Comparison of ENCODE assay signal across 10 cellular contexts in genomic region chr1:226778657-226779058, GRCh38. TPM values are rescaled to one million over a fixed set of nuclear protein-coding genes. Genes with fewer than 3 reads are reported as not detected.
A peak's percentile ranks its signal among the peaks of the same experiment; 100 is the strongest.
DNase-seq lines count a peak whose midpoint lies in the region; ATAC-seq and TF ChIP-seq lines count a peak whose summit lies in the region.
"Had no signal": no experiment of that assay in that cellular context is flagged by ENCODE, and none has a peak within 500 bp of the region (broad histone marks: within the 10 kb centered on the region; RNA-seq: fewer than 3 reads in every experiment).

No MANE protein-coding gene starts in this region.

- no peak overlapping the region for H3K4me2 ChIP-seq in mesenchymal stem cell (ENCODE audit: low read length, poor library complexity, severe bottlenecking)

- peaks cover 8% of the 10 kb centered on the region for H3K4me1 ChIP-seq in mesenchymal stem cell (ENCODE audit: control insufficient read depth, insufficient read depth, low read depth, low read length)

- H3K27me3 Mint-ChIP-seq in endothelial cell (ENCODE audit: unreplicated experiment) = no peaks in the 10 kb centered on the region

- no peak overlapping the region for H3K27ac Mint-ChIP-seq in endothelial cell (ENCODE audit: unreplicated experiment)

- intact Hi-C loops in Right ventricle myocardium inferior (cut with DNase I) = no loop called here
- intact Hi-C loops in cardiac septum (cut with DNase I) = no loop called here

- no peak overlapping the region for H3K27ac ChIP-seq in mesenchymal stem cell (ENCODE audit: low read length, poor library complexity, severe bottlenecking)
- H3K27ac ChIP-seq: 22Rv1 had no signal

- H3K4me3 Mint-ChIP-seq in endothelial cell (ENCODE audit: unreplicated experiment) = no peak overlapping the region

- no peaks in the 10 kb centered on the region for H3K36me3 ChIP-seq in mesenchymal stem cell (ENCODE audit: control insufficient read depth in 1 of 2, insufficient read depth in 2 of 2, low read depth in 1 of 2, low read length in 2 of 2)

- H2BK12ac ChIP-seq in mesenchymal stem cell (ENCODE audit: low read length in 2 of 2) = no peak overlapping the region

- no peak for TF ChIP-seq CTCF in endothelial cell (IDR thresholded peaks at IDR 0.05; ENCODE audit: unreplicated experiment)

- no peak overlapping the region for H2AK5ac ChIP-seq in mesenchymal stem cell (ENCODE audit: low read length, severe bottlenecking)

- no peak overlapping the region for H4K91ac ChIP-seq in mesenchymal stem cell (ENCODE audit: low read length)

- H3K18ac ChIP-seq in mesenchymal stem cell (ENCODE audit: low read depth in 1 of 2, low read length in 2 of 2) = no peak overlapping the region

- ATAC-seq in Right ventricle myocardium inferior = peak; percentile 69
- ATAC-seq: HCT116 had no signal

- no peaks in the 10 kb centered on the region for H3K9me3 ChIP-seq in mesenchymal stem cell (ENCODE audit: control insufficient read depth, low read length)

- no peak overlapping the region for H2BK15ac ChIP-seq in mesenchymal stem cell (ENCODE audit: low read depth, poor library complexity, severe bottlenecking)

- no peak overlapping the region for H4K8ac ChIP-seq in mesenchymal stem cell (ENCODE audit: low read length)

- no peak overlapping the region for H3K4me3 ChIP-seq in mesenchymal stem cell (ENCODE audit: insufficient read depth in 1 of 2, low read depth in 1 of 2, low read length in 2 of 2)

- no peak overlapping the region for H3K9ac ChIP-seq in mesenchymal stem cell (ENCODE audit: low read length)

- no peaks in the 10 kb centered on the region for H3K79me1 ChIP-seq in mesenchymal stem cell (replicated peaks; ENCODE audit: low read length, poor library complexity, severe bottlenecking)

- no peaks in the 10 kb centered on the region for H3K36me3 Mint-ChIP-seq in endothelial cell (ENCODE audit: low read depth, unreplicated experiment)

- no peaks in the 10 kb centered on the region for H3K27me3 ChIP-seq in mesenchymal stem cell (ENCODE audit: control insufficient read depth in 1 of 2, insufficient read depth in 1 of 2, low read length in 2 of 2)

- no peak overlapping the region for H2BK120ac ChIP-seq in mesenchymal stem cell (ENCODE audit: low read depth, low read length)

- peaks cover under 1% of the 10 kb centered on the region for H3K4me1 Mint-ChIP-seq in endothelial cell (ENCODE audit: unreplicated experiment)

- DNase-seq in Right ventricle myocardium inferior (ENCODE audit: missing footprints) (no peak), cardiac septum (ENCODE audit: low spot score) (no peak), dedifferentiated amniotic fluid mesenchymal stem cell (ENCODE audit: extremely low spot score) (peak; percentile 90), mesenchymal stem cell (peak; percentile 17), endothelial cell (ENCODE audit: low spot score) (no peak), T-helper 1 cell (no peak), DMS153 (lab: John Stamatoyannopoulos, UW) (no peak), NCI-H69 (lab: John Stamatoyannopoulos, UW) (no peak)

- no peak overlapping the region for H2BK5ac ChIP-seq in mesenchymal stem cell (ENCODE audit: low read depth, low read length, poor library complexity, severe bottlenecking)

- no peak overlapping the region for H3K23ac ChIP-seq in mesenchymal stem cell (ENCODE audit: low read length in 2 of 2)

- H2AFZ ChIP-seq in mesenchymal stem cell (ENCODE audit: low read depth, low read length) = no peak overlapping the region

- H3K9me3 Mint-ChIP-seq in endothelial cell (ENCODE audit: unreplicated experiment) = no peaks in the 10 kb centered on the region

- H3K4ac ChIP-seq in mesenchymal stem cell (ENCODE audit: low read depth in 1 of 2, low read length in 2 of 2) = no peak overlapping the region

- H3K14ac ChIP-seq in mesenchymal stem cell (ENCODE audit: low read length in 2 of 2) = no peak overlapping the region

- 77% methylated on average over 5 of the region's 5 CpGs for WGBS in mesenchymal stem cell

RNA-seq across cellular contexts. Expression of gene ITPKB, which starts 39.6 kb away (rescaled TPM):
- total RNA-seq in Right ventricle myocardium inferior (24.8 TPM), cardiac septum (10.5 TPM), endothelial cell (ENCODE audit: unreplicated experiment) (144 TPM)
- polyA plus RNA-seq in mesenchymal stem cell (2013, experiment 1 of 2) = 8.1 TPM
- polyA plus RNA-seq in mesenchymal stem cell (2013, experiment 2 of 2) = 8.0 TPM

Comparison
In these comparisons a context has a peak if more than half of its experiments do, and no peak if none do; other contexts are left out.
1. DNase-seq: peak in dedifferentiated amniotic fluid mesenchymal stem cell (single experiment) and mesenchymal stem cell (single experiment); none in Right ventricle myocardium inferior (single experiment), cardiac septum (single experiment), endothelial cell (single experiment), T-helper 1 cell (0 of 5), DMS153 (single experiment) and NCI-H69 (single experiment).